8 cellular contexts compared by ENCODE assay signal in genomic region chr19:43699506-43700367, GRCh38. TPM values are rescaled to one million over a fixed set of nuclear protein-coding genes. Genes with fewer than 3 reads are reported as not detected.
DNase-seq lines count a peak whose midpoint lies in the region; ATAC-seq and TF ChIP-seq lines count a peak whose summit lies in the region.

No MANE protein-coding gene starts in this region.

- TF ChIP-seq CTCF in GM10266 (IDR thresholded peaks at IDR 0.05; ENCODE audit: control insufficient read depth, insufficient read depth, low read depth, missing control alignments) (peak; percentile 13), Caco-2 (IDR thresholded peaks at IDR 0.05; ENCODE audit: insufficient read depth in 1 of 2, low read depth in 1 of 2, low read length in 1 of 2, severe bottlenecking in 1 of 2, unreplicated experiment in 1 of 2) (no peak)

- H3K9me3 Mint-ChIP-seq in Caco-2 (ENCODE audit: unreplicated experiment): no peaks in the 10 kb centered on the region

- no peaks in the 10 kb centered on the region for H3K36me3 Mint-ChIP-seq in Caco-2 (ENCODE audit: insufficient read depth, unreplicated experiment)

- peak overlapping the region; percentile 87 for H3K18ac ChIP-seq in neuronal stem cell (ENCODE audit: low read length)

- H2BK5ac ChIP-seq in neuronal stem cell (ENCODE audit: low read length): peak overlapping the region; percentile 16

- H3K9ac ChIP-seq in SK-N-MC (ENCODE audit: insufficient read length) (no peak overlapping the region), neuronal stem cell (ENCODE audit: low read depth, low read length, poor library complexity) (peak overlapping the region; percentile 78)

- H3K4me1 Mint-ChIP-seq in Caco-2 (ENCODE audit: low read depth, unreplicated experiment): peaks cover 15% of the 10 kb centered on the region

- no peak overlapping the region for H3K4ac ChIP-seq in neuronal stem cell (ENCODE audit: low read length)

- H3K27ac ChIP-seq in SK-N-MC (0 out of 2 replicates have a peak overlapping the region, but pooled peaks have one; percentile 61), neuronal stem cell (replicated peaks; ENCODE audit: low read length) (no peak overlapping the region)

- peak overlapping the region; percentile 70 for H3K23ac ChIP-seq in neuronal stem cell (ENCODE audit: low read depth, low read length, poor library complexity)

- no peak overlapping the region for H2BK12ac ChIP-seq in neuronal stem cell (ENCODE audit: low read length)

- H3K36me3 ChIP-seq in SK-N-MC (ENCODE audit: insufficient read depth, low read length) (no peaks in the 10 kb centered on the region), neuronal stem cell (replicated peaks in 1 of 2; ENCODE audit: control insufficient read depth in 2 of 2, insufficient read depth in 2 of 2, low read length in 2 of 2) (no peaks in the 10 kb centered on the region), Caco-2 (ENCODE audit: control insufficient read depth, insufficient read depth, low read length) (no peaks in the 10 kb centered on the region)

- H3K4me1 ChIP-seq in neuronal stem cell (ENCODE audit: control insufficient read depth in 2 of 2, insufficient read depth in 1 of 2, low read depth in 1 of 2, low read length in 2 of 2) (peaks cover 2 to 6% of the 10 kb centered on the region in 2 donors), Caco-2 (peaks cover 12% of the 10 kb centered on the region)

- H2BK15ac ChIP-seq in neuronal stem cell (ENCODE audit: low read length): peak overlapping the region; percentile 56

- no peak for ATAC-seq in HG03521 (IDR thresholded peaks at IDR 0.05; ENCODE audit: unreplicated experiment)

- no peaks in the 10 kb centered on the region for H3K79me1 ChIP-seq in neuronal stem cell (ENCODE audit: low read depth, low read length)

- H3K4me3 ChIP-seq in SK-N-MC (no peak overlapping the region), neuronal stem cell (ENCODE audit: low read length in 2 of 2) (no peak overlapping the region), Caco-2 (ENCODE audit: low read depth, low read length) (no peak overlapping the region)

- DNase-seq in GM10266 (ENCODE audit: extremely low spot score) (no peak), SK-N-MC (ENCODE audit: low read depth, low spot score) (no peak), fibroblast of peridontal ligament (ENCODE audit: extremely low read depth) (peak; percentile 31), neuronal stem cell (ENCODE audit: low spot score) (peak; percentile 63), NCI-H774 (lab: John Stamatoyannopoulos, UW) (no peak), Caco-2 (no peak), activated gamma-delta T cell treated with Interleukin-2 at 50 U/mL for 16 hours (no peak)

- WGBS in neuronal stem cell (ENCODE audit: extremely low coverage in 2 of 2, insufficient read length in 2 of 2, insufficient replicate concordance in 1 of 2), 2 donors: no CpG with 5 or more reads among the region's 46 CpGs

- BruUV-seq in Caco-2 (replicated peaks; lab: Mats Ljungman, UMichigan): no TSS peak

- intact Hi-C loops in Caco-2 (cut with micrococcal nuclease; ENCODE audit: unreplicated experiment): no loop called here

- H2AFZ ChIP-seq in neuronal stem cell (ENCODE audit: low read length): peak overlapping the region; percentile 85

- H2AK5ac ChIP-seq in neuronal stem cell (ENCODE audit: low read depth, low read length): peak overlapping the region; percentile 37

- POLR2A ChIA-PET in Caco-2 (lab: Charles Lee): interaction anchor here (0.5 kb wide), 1 partner anchor 12 kb away, joined by 3 read pairs; no protein-coding TSS in a partner anchor

- H3K4me2 ChIP-seq in neuronal stem cell (ENCODE audit: insufficient read depth, low read length, poor library complexity, severe bottlenecking): peak overlapping the region; percentile 36

- no peak overlapping the region for H2BK120ac ChIP-seq in neuronal stem cell (ENCODE audit: low read depth, low read length)

- H3K14ac ChIP-seq in neuronal stem cell (ENCODE audit: low read length): peak overlapping the region; percentile 31

- no peak overlapping the region for H4K8ac ChIP-seq in neuronal stem cell (ENCODE audit: low read depth, low read length)

- no peak overlapping the region for H3K4me3 Mint-ChIP-seq in Caco-2 (ENCODE audit: unreplicated experiment)

- H3K27me3 ChIP-seq in neuronal stem cell (ENCODE audit: control insufficient read depth in 3 of 3, insufficient read depth in 3 of 3, low read depth in 1 of 3, low read length in 3 of 3) (peaks cover 0 to 7% (median 4%) of the 10 kb centered on the region in 3 experiments), Caco-2 (replicated peaks; ENCODE audit: control insufficient read depth, insufficient read depth, low read length) (no peaks in the 10 kb centered on the region)

- no peak overlapping the region for H4K91ac ChIP-seq in neuronal stem cell (ENCODE audit: low read depth, low read length, poor library complexity)

- H3K27ac Mint-ChIP-seq in Caco-2 (ENCODE audit: unreplicated experiment): no peak overlapping the region

- CTCF ChIA-PET in Caco-2 (lab: Charles Lee): no interaction called here

- H3K27me3 Mint-ChIP-seq in Caco-2 (ENCODE audit: insufficient read depth, unreplicated experiment): no peaks in the 10 kb centered on the region

- H3K9me3 ChIP-seq in SK-N-MC (ENCODE audit: low read depth, low read length) (no peaks in the 10 kb centered on the region), neuronal stem cell (replicated peaks in 1 of 2; ENCODE audit: control insufficient read depth in 2 of 2, insufficient read depth in 1 of 2, low read depth in 1 of 2, low read length in 2 of 2) (peaks cover 0 to 5% of the 10 kb centered on the region in 2 donors), Caco-2 (peaks cover 4% of the 10 kb centered on the region; the same call in 1 of the 2 replicates)

RNA-seq across cellular contexts. Expression of gene IRGC, which starts 16.1 kb away (rescaled TPM):
- polyA plus RNA-seq in neuronal stem cell (2013, experiment 1 of 2): not detected
- polyA plus RNA-seq in neuronal stem cell (2013, experiment 2 of 2): not detected
- not detected in 2 replicates for total RNA-seq in Caco-2 (2022)

RNA-seq across cellular contexts. Expression of gene PLAUR, which starts 29.8 kb away (rescaled TPM):
- polyA plus RNA-seq in neuronal stem cell (2013, experiment 1 of 2): 22.9 TPM
- polyA plus RNA-seq in neuronal stem cell (2013, experiment 2 of 2): 24.0 TPM
- 2.2 and 3.1 TPM in 2 replicates for total RNA-seq in Caco-2 (2022)

RNA-seq across cellular contexts. Expression of gene SMG9, which starts 55.0 kb away (rescaled TPM):
- polyA plus RNA-seq in neuronal stem cell (2013, experiment 1 of 2): 21.9 TPM
- 20.9 TPM for polyA plus RNA-seq in neuronal stem cell (2013, experiment 2 of 2)
- total RNA-seq in Caco-2 (2022): 87.6 and 98.8 TPM in 2 replicates

Comparison
In these comparisons a context has a peak if more than half of its experiments do, and no peak if none do; other contexts are left out.
1. DNase-seq: peak in fibroblast of peridontal ligament (single experiment) and neuronal stem cell (single experiment); none in GM10266 (single experiment), SK-N-MC (single experiment), NCI-H774 (single experiment), Caco-2 (0 of 2) and activated gamma-delta T cell treated with Interleukin-2 at 50 U/mL for 16 hours (single experiment).